Comparison of ENCODE assay signal across 15 cellular contexts in the genomic region with DNA sequence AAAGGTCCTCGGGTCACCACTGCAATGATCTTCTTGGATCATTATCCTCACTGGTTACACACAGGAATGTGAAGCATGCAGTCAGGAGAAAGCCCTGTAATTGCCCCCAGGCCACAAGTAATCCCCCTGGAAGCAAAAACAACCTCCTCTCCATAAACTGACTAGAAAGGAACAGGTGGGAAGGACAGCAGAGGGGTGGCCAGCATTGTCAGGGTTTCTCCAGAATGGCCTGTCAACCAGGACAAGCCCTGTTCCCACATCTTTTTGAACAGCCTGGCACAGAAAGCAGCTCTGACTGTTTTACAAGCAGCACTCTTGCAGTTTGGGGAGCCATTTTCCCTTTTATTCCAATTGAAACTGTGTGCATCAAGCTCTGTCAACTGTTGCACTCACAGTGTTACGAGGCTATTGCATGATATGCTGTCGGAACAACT. TPM values are rescaled to one million over a fixed set of nuclear protein-coding genes. Genes with fewer than 3 reads are reported as not detected.
DNase-seq lines count a peak whose midpoint lies in the region; TF ChIP-seq lines count a peak whose summit lies in the region.
"Had no signal": no experiment of that assay in that cellular context is flagged by ENCODE, and none has a peak within 500 bp of the region (broad histone marks: within the 10 kb centered on the region; RNA-seq: fewer than 3 reads in every experiment).

No MANE protein-coding gene starts in this region.

- intact Hi-C loops in left ventricle myocardium inferior (cut with micrococcal nuclease) (no loop called here), posterior cingulate gyrus (cut with DNase I) (no loop called here)

- H3K27me3 ChIP-seq in cardiac muscle cell (no peaks in the 10 kb centered on the region), left ventricle myocardium inferior (ENCODE audit: low read depth) (no peaks in the 10 kb centered on the region), neural progenitor cell (no peaks in the 10 kb centered on the region)
- H3K27me3 ChIP-seq: transverse colon had no signal

- DNase-seq in cardiac muscle cell (ENCODE audit: low read depth in 1 of 2, low spot score in 1 of 2) (peak; percentile 28 to 32), left ventricle myocardium inferior (no peak), epithelial cell of proximal tubule (ENCODE audit: low read depth) (no peak), neural progenitor cell (ENCODE audit: low spot score) (peak; percentile 85), Kasumi-1 (lab: John Stamatoyannopoulos, UW) (no peak), posterior cingulate gyrus (no peak), NCI-H2107 (lab: John Stamatoyannopoulos, UW) (no peak), epidermal melanocyte (ENCODE audit: insufficient read length, low spot score) (no peak)
- DNase-seq: activated CD4-positive, alpha-beta T cell treated with anti-CD3 and anti-CD28 coated beads, Interleukin-2, amount 50 U/mL, for 1 hour; DMS79 treated with DMSO at 0.1 percent for 48 hours; naive thymus-derived CD8-positive, alpha-beta T cell; NCI-H446; transverse colon had no signal

- no peaks in the 10 kb centered on the region for H4K20me1 ChIP-seq in neural progenitor cell (ENCODE audit: low read depth)

- H2AFZ ChIP-seq in neural progenitor cell (replicated peaks), result no peak overlapping the region

- H3K9me3 ChIP-seq in cardiac muscle cell (ENCODE audit: low read depth), result no peaks in the 10 kb centered on the region
- H3K9me3 ChIP-seq in left ventricle myocardium inferior (replicated peaks), result no peaks in the 10 kb centered on the region
- H3K9me3 ChIP-seq in neural progenitor cell (ENCODE audit: low read depth), result no peaks in the 10 kb centered on the region
- H3K9me3 ChIP-seq: transverse colon had no signal

- TF ChIP-seq CTCF in cardiac muscle cell (IDR thresholded peaks at IDR 0.05; ENCODE audit: low read depth, low read length) (no peak), left ventricle myocardium inferior (IDR thresholded peaks at IDR 0.05; ENCODE audit: borderline replicate concordance) (no peak), epithelial cell of proximal tubule (conservative IDR thresholded peaks at IDR 0.05; ENCODE audit: low read depth, low read length) (no peak), neural progenitor cell (IDR thresholded peaks at IDR 0.05) (no peak)

- H3K36me3 ChIP-seq in cardiac muscle cell (no peaks in the 10 kb centered on the region), left ventricle myocardium inferior (no peaks in the 10 kb centered on the region), neural progenitor cell (no peaks in the 10 kb centered on the region)
- H3K36me3 ChIP-seq: transverse colon had no signal

- H3K4me3 Mint-ChIP-seq in neural progenitor cell, result no peak overlapping the region
- H3K4me3 Mint-ChIP-seq: naive thymus-derived CD8-positive, alpha-beta T cell had no signal

- H3K4me3 ChIP-seq in cardiac muscle cell (no peak overlapping the region), left ventricle myocardium inferior (no peak overlapping the region), epithelial cell of proximal tubule (ENCODE audit: low read depth, low read length) (peak overlapping the region; percentile 50), neural progenitor cell (no peak overlapping the region)
- H3K4me3 ChIP-seq: coronary artery had no signal

- H3K27ac ChIP-seq in cardiac muscle cell, result peak overlapping the region; percentile 47
- H3K27ac ChIP-seq in left ventricle myocardium inferior (replicated peaks), result no peak overlapping the region
- peak overlapping the region; percentile 95 for H3K27ac ChIP-seq in neural progenitor cell
- H3K27ac ChIP-seq: KMS-11 had no signal

- H3K79me2 ChIP-seq in neural progenitor cell (ENCODE audit: low read depth), result no peaks in the 10 kb centered on the region

- H3F3A ChIP-seq in neural progenitor cell (ENCODE audit: low read depth), result peaks cover 26% of the 10 kb centered on the region

- H3K4me2 ChIP-seq in neural progenitor cell, result peak overlapping the region; percentile 28
- H3K4me2 ChIP-seq: KMS-11 had no signal

- H3K4me1 Mint-ChIP-seq in neural progenitor cell, result peaks cover 3% of the 10 kb centered on the region

- H3K9ac ChIP-seq in neural progenitor cell, result no peak overlapping the region
- H3K9ac ChIP-seq: KMS-11 had no signal

- H3K36me3 Mint-ChIP-seq in neural progenitor cell, result no peaks in the 10 kb centered on the region
- H3K36me3 Mint-ChIP-seq: naive thymus-derived CD8-positive, alpha-beta T cell had no signal

- H3K9me3 Mint-ChIP-seq in neural progenitor cell, result no peaks in the 10 kb centered on the region
- H3K9me3 Mint-ChIP-seq: naive thymus-derived CD8-positive, alpha-beta T cell had no signal

- peak overlapping the region; percentile 91 for H3K27ac Mint-ChIP-seq in neural progenitor cell

- H3K4me1 ChIP-seq in cardiac muscle cell (ENCODE audit: low read depth), result peaks cover 33% of the 10 kb centered on the region
- peaks cover 32% of the 10 kb centered on the region for H3K4me1 ChIP-seq in left ventricle myocardium inferior
- H3K4me1 ChIP-seq in neural progenitor cell, result peaks cover 41% of the 10 kb centered on the region

- peaks cover 3% of the 10 kb centered on the region for H3K27me3 Mint-ChIP-seq in neural progenitor cell (ENCODE audit: insufficient read depth, low read depth)

RNA-seq across cellular contexts. Expression of a gene that starts 36.1 kb away (rescaled TPM):
- total RNA-seq in cardiac muscle cell, result 0.60 and 1.3 TPM in 2 replicates
- polyA plus RNA-seq in cardiac muscle cell, result 0.79 and 1.0 TPM in 2 replicates
- total RNA-seq in left ventricle myocardium inferior, result 1.7 TPM
- total RNA-seq in epithelial cell of proximal tubule, result 7.5 and 11.8 TPM in 2 replicates
- 7.2 and 9.5 TPM in 2 replicates for total RNA-seq in neural progenitor cell (ENCODE audit: low replicate concordance)

Comparison
In these comparisons a context has a peak if more than half of its experiments do, and no peak if none do; other contexts are left out.
1. DNase-seq: peak in cardiac muscle cell (2 of 2) and neural progenitor cell (single experiment); none in left ventricle myocardium inferior (single experiment), epithelial cell of proximal tubule (single experiment), Kasumi-1 (0 of 2), posterior cingulate gyrus (0 of 10), NCI-H2107 (single experiment) and epidermal melanocyte (single experiment).